Comparison of ENCODE assay signal across 27 cellular contexts in genomic region chr3:160911399-160911798, GRCh38.
"Had no signal": no experiment of that assay in that cellular context is flagged by ENCODE, and none has a peak within 500 bp of the region (broad histone marks: within the 10 kb centered on the region; RNA-seq: fewer than 3 reads in every experiment).

No MANE protein-coding gene starts in this region.

- H3K27me3 Mint-ChIP-seq: memory B cell; stimulated activated naive B cell treated with anti-CD40 and anti-IgM and Interleukin-4, amounts not matched to agents 10 μg/mL and 1 μg/mL and 100 μg/mL, for 72 hours had no signal

- H3K27ac Mint-ChIP-seq: effector memory CD8-positive, alpha-beta T cell; memory B cell; naive thymus-derived CD4-positive, alpha-beta T cell; nephron; neural progenitor cell; stimulated activated naive B cell treated with anti-CD40 and anti-IgM and Interleukin-4, amounts not matched to agents 10 μg/mL and 1 μg/mL and 100 μg/mL, for 72 hours; stimulated activated naive CD8-positive, alpha-beta T cell treated with anti-CD3 and anti-CD28 coated beads, Interleukin-15, Interleukin-2, amounts not matched to agents 100 ng/mL and 50 ng/mL, for 24 hours had no signal

- H3K4me1 Mint-ChIP-seq: memory B cell; naive thymus-derived CD4-positive, alpha-beta T cell; neural progenitor cell; stimulated activated naive B cell treated with anti-CD40 and anti-IgM and Interleukin-4, amounts not matched to agents 10 μg/mL and 1 μg/mL and 100 μg/mL, for 72 hours had no signal

- H3K9ac ChIP-seq: neural progenitor cell had no signal

- H3K27ac ChIP-seq: coronary artery, esophagus squamous epithelium, heart right ventricle, lower lobe of right lung, neural progenitor cell, prostate gland, sigmoid colon, skin epidermis, spleen, thoracic aorta, tibial nerve, upper lobe of left lung had no signal

- ATAC-seq: effector memory CD8-positive, alpha-beta T cell; left ventricle myocardium superior; lower lobe of right lung; naive thymus-derived CD4-positive, alpha-beta T cell; right cardiac atrium; stimulated activated naive B cell treated with anti-CD40 and anti-IgM and Interleukin-4, amounts not matched to agents 10 μg/mL and 1 μg/mL and 100 μg/mL, for 72 hours had no signal

- H3K9me3 ChIP-seq: lower lobe of right lung, prostate gland, thoracic aorta had no signal

- DNase-seq: effector memory CD8-positive, alpha-beta T cell; erythroblast; esophagus squamous epithelium; foreskin melanocyte; glutamatergic neuron; heart right ventricle; hippocampal formation; immature natural killer cell; left ventricle myocardium superior; lower lobe of right lung; midbrain; naive thymus-derived CD4-positive, alpha-beta T cell; nucleus accumbens; right cardiac atrium; sigmoid colon; spleen; stimulated activated naive B cell treated with anti-CD40 and anti-IgM and Interleukin-4, amounts not matched to agents 10 μg/mL and 1 μg/mL and 100 μg/mL, for 72 hours; upper lobe of left lung had no signal

- H3K4me1 ChIP-seq: esophagus squamous epithelium, lower lobe of right lung, neural progenitor cell, prostate gland, sigmoid colon, spleen, tibial nerve, upper lobe of left lung had no signal

- H3K36me3 ChIP-seq: esophagus squamous epithelium, heart right ventricle, lower lobe of right lung, neural progenitor cell, prostate gland, sigmoid colon, spleen, thoracic aorta, tibial nerve, upper lobe of left lung had no signal

- H3K4me3 Mint-ChIP-seq: effector memory CD8-positive, alpha-beta T cell; immature natural killer cell; memory B cell; naive thymus-derived CD4-positive, alpha-beta T cell; nephron; neural progenitor cell; stimulated activated naive B cell treated with anti-CD40 and anti-IgM and Interleukin-4, amounts not matched to agents 10 μg/mL and 1 μg/mL and 100 μg/mL, for 72 hours; stimulated activated naive CD8-positive, alpha-beta T cell treated with anti-CD3 and anti-CD28 coated beads, Interleukin-15, Interleukin-2, amounts not matched to agents 100 ng/mL and 50 ng/mL, for 24 hours had no signal

- H2AFZ ChIP-seq: neural progenitor cell had no signal

- H3K4me3 ChIP-seq: coronary artery, esophagus squamous epithelium, heart right ventricle, lower lobe of right lung, neural progenitor cell, prostate gland, sigmoid colon, skin epidermis, spleen, thoracic aorta, tibial nerve, upper lobe of left lung had no signal

- H3K36me3 Mint-ChIP-seq: neural progenitor cell had no signal

- H3K27me3 ChIP-seq: esophagus squamous epithelium, heart right ventricle, neural progenitor cell, sigmoid colon, spleen, tibial nerve, upper lobe of left lung had no signal

- H3K4me2 ChIP-seq: neural progenitor cell had no signal

- H3K9me3 Mint-ChIP-seq: effector memory CD8-positive, alpha-beta T cell had no signal
